ENCODE assay signal across 7 cellular contexts in genomic region chr2:67322361-67323001, GRCh38.
DNase-seq lines count a peak whose midpoint lies in the region; ATAC-seq and TF ChIP-seq lines count a peak whose summit lies in the region.

No MANE protein-coding gene starts in this region.

- H3K4me1 ChIP-seq in HAP-1 (peaks cover 20% of the 10 kb centered on the region), suprapubic skin (no peaks in the 10 kb centered on the region)

- DNase-seq in HAP-1 (ENCODE audit: low spot score in 2 of 2), result peak; percentile 53 to 69
- peak; percentile 81 for DNase-seq in NCI-H748 (lab: John Stamatoyannopoulos, UW; ENCODE audit: unreplicated experiment)
- peak; percentile 31 for DNase-seq in endothelial cell (ENCODE audit: low spot score)
- DNase-seq in natural killer cell treated with Interleukin-12 subunit alpha and Interleukin-12 subunit beta and Interleukin-15 and Interleukin-18, amount 100 ng/mL, for 72 hours (ENCODE audit: low spot score), result no peak
- DNase-seq in suprapubic skin (ENCODE audit: low spot score in 2 of 2), result no peak

- H3K4me3 Mint-ChIP-seq in endothelial cell (ENCODE audit: unreplicated experiment) (no peak overlapping the region), nephron (no peak overlapping the region)
- H3K4me3 Mint-ChIP-seq in natural killer cell treated with Interleukin-12 subunit alpha and Interleukin-12 subunit beta and Interleukin-15 and Interleukin-18, amount 100 ng/mL, for 72 hours, result no peak overlapping the region

- no peaks in the 10 kb centered on the region for H3K36me3 ChIP-seq in HAP-1 (replicated peaks)
- H3K36me3 ChIP-seq in suprapubic skin, result no peaks in the 10 kb centered on the region

- H3K4me1 Mint-ChIP-seq in endothelial cell (ENCODE audit: unreplicated experiment) (peaks cover 5% of the 10 kb centered on the region), nephron (peaks cover 44% of the 10 kb centered on the region)
- H3K4me1 Mint-ChIP-seq in natural killer cell treated with Interleukin-12 subunit alpha and Interleukin-12 subunit beta and Interleukin-15 and Interleukin-18, amount 100 ng/mL, for 72 hours (ENCODE audit: low read depth in 2 of 2), result no peaks in the 10 kb centered on the region

- TF ChIP-seq EP300 in suprapubic skin (IDR thresholded peaks at IDR 0.05), result no peak

- H3K9me3 Mint-ChIP-seq in endothelial cell (ENCODE audit: unreplicated experiment), result no peaks in the 10 kb centered on the region
- no peaks in the 10 kb centered on the region for H3K9me3 Mint-ChIP-seq in nephron
- no peaks in the 10 kb centered on the region for H3K9me3 Mint-ChIP-seq in natural killer cell treated with Interleukin-12 subunit alpha and Interleukin-12 subunit beta and Interleukin-15 and Interleukin-18, amount 100 ng/mL, for 72 hours

- no peak for TF ChIP-seq POLR2A in suprapubic skin (IDR thresholded peaks at IDR 0.05)

- no peak for ATAC-seq in natural killer cell treated with Interleukin-12 subunit alpha and Interleukin-12 subunit beta and Interleukin-15 and Interleukin-18, amount 100 ng/mL, for 72 hours
- ATAC-seq in HG02884 (IDR thresholded peaks at IDR 0.05; ENCODE audit: unreplicated experiment), result no peak

- 50% methylated on average over 3 of the region's 3 CpGs for WGBS in suprapubic skin

- no peak overlapping the region for H3K27ac ChIP-seq in suprapubic skin

- H3K27me3 Mint-ChIP-seq in endothelial cell (ENCODE audit: unreplicated experiment) (no peaks in the 10 kb centered on the region), nephron (ENCODE audit: low read depth) (no peaks in the 10 kb centered on the region)
- peaks cover 13% of the 10 kb centered on the region in 2 donors for H3K27me3 Mint-ChIP-seq in natural killer cell treated with Interleukin-12 subunit alpha and Interleukin-12 subunit beta and Interleukin-15 and Interleukin-18, amount 100 ng/mL, for 72 hours

- H3K4me3 ChIP-seq in HAP-1 (no peak overlapping the region), suprapubic skin (no peak overlapping the region)

- H3K27ac Mint-ChIP-seq in endothelial cell (ENCODE audit: unreplicated experiment), result no peak overlapping the region
- peak overlapping the region; percentile 60 to 81 (median 69) for H3K27ac Mint-ChIP-seq in nephron
- H3K27ac Mint-ChIP-seq in natural killer cell treated with Interleukin-12 subunit alpha and Interleukin-12 subunit beta and Interleukin-15 and Interleukin-18, amount 100 ng/mL, for 72 hours, result no peak overlapping the region

- TF ChIP-seq CTCF in endothelial cell (IDR thresholded peaks at IDR 0.05; ENCODE audit: unreplicated experiment) (no peak), nephron (IDR thresholded peaks at IDR 0.05; ENCODE audit: unreplicated experiment in 3 of 3) (no peak), suprapubic skin (IDR thresholded peaks at IDR 0.05) (no peak)

- H3K9me3 ChIP-seq in HAP-1 (no peaks in the 10 kb centered on the region), suprapubic skin (no peaks in the 10 kb centered on the region)

- in situ Hi-C loops in HAP-1 (cut with MboI; ENCODE audit: low sequenced_read_pairs), result no loop called here

- peaks cover 40% of the 10 kb centered on the region for H3K27me3 ChIP-seq in HAP-1 (ENCODE audit: low read depth)
- no peaks in the 10 kb centered on the region for H3K27me3 ChIP-seq in suprapubic skin

- H3K36me3 Mint-ChIP-seq in endothelial cell (ENCODE audit: low read depth, unreplicated experiment) (no peaks in the 10 kb centered on the region), nephron (ENCODE audit: low read depth) (no peaks in the 10 kb centered on the region)
- no peaks in the 10 kb centered on the region for H3K36me3 Mint-ChIP-seq in natural killer cell treated with Interleukin-12 subunit alpha and Interleukin-12 subunit beta and Interleukin-15 and Interleukin-18, amount 100 ng/mL, for 72 hours

Comparison
In these comparisons a context has a peak if more than half of its experiments do, and no peak if none do; other contexts are left out.
1. DNase-seq: peak in HAP-1 (2 of 2), NCI-H748 (single experiment) and endothelial cell (single experiment); none in natural killer cell treated with Interleukin-12 subunit alpha and Interleukin-12 subunit beta and Interleukin-15 and Interleukin-18, amount 100 ng/mL, for 72 hours (single experiment) and suprapubic skin (0 of 2).
2. H3K27ac Mint-ChIP-seq: peak in nephron (3 of 3); none in endothelial cell (single experiment) and natural killer cell treated with Interleukin-12 subunit alpha and Interleukin-12 subunit beta and Interleukin-15 and Interleukin-18, amount 100 ng/mL, for 72 hours (0 of 2).